In the genomic region with DNA sequence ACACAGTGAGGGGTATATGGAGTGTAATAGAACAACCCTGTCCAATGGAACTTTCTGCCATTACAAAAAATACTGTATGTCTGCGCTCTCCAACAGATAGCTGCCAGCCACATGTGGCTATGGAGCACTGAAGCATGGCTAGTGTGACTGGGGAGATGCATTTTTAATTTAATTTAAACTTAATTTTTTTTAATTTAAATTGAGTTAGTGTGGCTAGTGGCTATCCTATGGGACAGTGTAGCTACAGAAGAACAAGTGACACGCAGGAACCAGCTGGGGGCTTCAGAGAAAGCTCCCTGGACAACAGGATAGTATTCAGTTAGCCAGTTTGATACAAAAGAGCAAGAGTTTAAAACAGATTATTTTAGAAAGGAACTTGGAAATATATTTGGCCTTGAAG, we compare ENCODE assay signal across 30 cellular contexts.
DNase-seq lines count a peak whose midpoint lies in the region; ATAC-seq and TF ChIP-seq lines count a peak whose summit lies in the region.
"Had no signal": no experiment of that assay in that cellular context is flagged by ENCODE, and none has a peak within 500 bp of the region (broad histone marks: within the 10 kb centered on the region; RNA-seq: fewer than 3 reads in every experiment).

No MANE protein-coding gene starts in this region.

- peaks cover 0 to 11% of the 10 kb centered on the region in 2 experiments; a peak in 2 of 4 replicates for H3K4me1 ChIP-seq in SK-N-SH (ENCODE audit: control insufficient read depth in 1 of 2, insufficient read depth in 2 of 2, low read depth in 1 of 2, low read length in 1 of 2)
- H3K4me1 ChIP-seq in BE2C = peaks cover 27% of the 10 kb centered on the region
- H3K4me1 ChIP-seq: Caco-2 had no signal

- no peak overlapping the region for H2AFZ ChIP-seq in SK-N-SH (ENCODE audit: low read depth)

- peak overlapping the region in 1 of 2 experiments; percentile 61; a peak in 2 of 4 replicates for H3K27ac ChIP-seq in SK-N-SH (ENCODE audit: low read depth in 2 of 2, low read length in 1 of 2)
- H3K27ac ChIP-seq: 22Rv1; A549; BLaER1; BLaER1 treated with 17β-estradiol and CSF1 and Interleukin-3, amounts not matched to agents 10 nM and 100 nM; C4-2B had no signal

- no peaks in the 10 kb centered on the region for H3K79me2 ChIP-seq in SK-N-SH (ENCODE audit: insufficient read depth)

- no peak overlapping the region for H3K4me2 ChIP-seq in SK-N-SH
- H3K4me2 ChIP-seq: A549; BLaER1; BLaER1 treated with 17β-estradiol and CSF1 and Interleukin-3, amounts not matched to agents 10 nM and 100 nM had no signal

- CTCF ChIA-PET in SK-N-SH (lab: Yijun Ruan, JAX) = interaction anchor here (1.0 kb wide), 1 partner anchor 408 kb away, joined by 6 read pairs; the partner anchor contains the start of gene THSD7A

- H3K9me2 ChIP-seq in SK-N-SH = no peaks in the 10 kb centered on the region

- TF ChIP-seq EP300 in SK-N-SH (IDR thresholded peaks at IDR 0.05; ENCODE audit: borderline replicate concordance in 1 of 2, low read depth in 1 of 2, low read length in 1 of 2) = peak in 1 of 2 experiments; percentile 25; a peak in 1 of 4 replicates

- H3K4me3 ChIP-seq in SK-N-SH (ENCODE audit: low read depth in 2 of 2, low read length in 1 of 2) (no peak overlapping the region), BE2C (ENCODE audit: low read depth, low read length) (no peak overlapping the region)
- H3K4me3 ChIP-seq: A549; BLaER1; BLaER1 treated with 17β-estradiol and CSF1 and Interleukin-3, amounts not matched to agents 10 nM and 100 nM had no signal

- H3K9me3 ChIP-seq in SK-N-SH (no peaks in the 10 kb centered on the region), BE2C (no peaks in the 10 kb centered on the region)

- DNase-seq in SK-N-SH (peak; percentile 26), BE2C (peak; percentile 63), SK-N-DZ (ENCODE audit: low spot score) (peak; percentile 76), OCI-M1 (lab: John Stamatoyannopoulos, UW) (no peak)
- DNase-seq: 8988T; ACHN; AML-193; C1 segment of cervical spinal cord; Caco-2; Calu3; CD4-positive, alpha-beta memory T cell; CD4-positive, alpha-beta T cell; CD4-positive, CD25-positive, alpha-beta regulatory T cell; CD8-positive, alpha-beta memory T cell; CD8-positive, alpha-beta T cell; COR-L47; DMS 273 treated with DMSO at 0.1 percent for 48 hours; DMS153; DMS53; DMS79; DMS79 treated with DMSO at 0.1 percent for 48 hours; DND-41; EL had no signal

- H3K36me3 ChIP-seq in SK-N-SH (replicated peaks in 1 of 2; ENCODE audit: control insufficient read depth in 1 of 2, insufficient read depth in 2 of 2, low read length in 1 of 2) (peaks cover 0 to 18% of the 10 kb centered on the region in 2 experiments), BE2C (peaks cover 12% of the 10 kb centered on the region)

- H3K27me3 ChIP-seq in SK-N-SH (ENCODE audit: insufficient read depth) (no peaks in the 10 kb centered on the region), BE2C (no peaks in the 10 kb centered on the region)
- H3K27me3 ChIP-seq: BLaER1; BLaER1 treated with 17β-estradiol and CSF1 and Interleukin-3, amounts not matched to agents 10 nM and 100 nM had no signal

- no peaks in the 10 kb centered on the region for H3F3A ChIP-seq in SK-N-SH (replicated peaks; ENCODE audit: insufficient read depth)

- no peaks in the 10 kb centered on the region for H4K20me1 ChIP-seq in SK-N-SH (ENCODE audit: insufficient read depth)
- H4K20me1 ChIP-seq: BLaER1; BLaER1 treated with 17β-estradiol and CSF1 and Interleukin-3, amounts not matched to agents 10 nM and 100 nM had no signal

- WGBS in SK-N-SH (ENCODE audit: low lambda C conversion rate) = 45% methylated on average over 2 of the region's 2 CpGs

- no peak for ATAC-seq in SK-N-SH treated with all-trans-retinoic acid at 6 μM for 48 hours
- ATAC-seq in HG02588 (IDR thresholded peaks at IDR 0.05; ENCODE audit: unreplicated experiment) = no peak
- ATAC-seq: A549; CD8-positive, alpha-beta T cell had no signal

- POLR2A ChIA-PET in SK-N-SH (lab: Yijun Ruan, JAX) = no interaction called here

- no peak for TF ChIP-seq RAD21 in SK-N-SH (IDR thresholded peaks at IDR 0.05; ENCODE audit: low read length)

- H3K9ac ChIP-seq in SK-N-SH = no peak overlapping the region
- H3K9ac ChIP-seq: BLaER1; BLaER1 treated with 17β-estradiol and CSF1 and Interleukin-3, amounts not matched to agents 10 nM and 100 nM had no signal

- TF ChIP-seq CTCF in SK-N-SH (IDR thresholded peaks at IDR 0.05) (no peak), BE2C (IDR thresholded peaks at IDR 0.05; ENCODE audit: low read depth, low read length) (no peak)

TF ChIP-seq in SK-N-SH, 30 proteins besides CTCF, POLR2A, EP300 and RAD21:
- no peak for TF ChIP-seq YY1 (IDR thresholded peaks at IDR 0.05; ENCODE audit: low read depth)
- no peak for TF ChIP-seq SMC3 (IDR thresholded peaks at IDR 0.05; ENCODE audit: low read depth, low read length)
- TF ChIP-seq MEF2A (IDR thresholded peaks at IDR 0.05; ENCODE audit: borderline replicate concordance, low read depth) = no peak
- no peak for TF ChIP-seq EZH2phosphoT487 (IDR thresholded peaks at IDR 0.05; ENCODE audit: borderline replicate concordance, low read depth)
- TF ChIP-seq RFX5 (IDR thresholded peaks at IDR 0.05; ENCODE audit: low read length) = no peak
- TF ChIP-seq NFIC (IDR thresholded peaks at IDR 0.05; ENCODE audit: borderline replicate concordance) = no peak
- no peak for TF ChIP-seq FOXM1 (IDR thresholded peaks at IDR 0.05; ENCODE audit: low read depth)
- TF ChIP-seq PBX3 (IDR thresholded peaks at IDR 0.05) = no peak
- TF ChIP-seq USF1 (IDR thresholded peaks at IDR 0.05; ENCODE audit: borderline replicate concordance, low read depth) = no peak
- TF ChIP-seq CHD2 (IDR thresholded peaks at IDR 0.05; ENCODE audit: low read length, partially characterized antibody) = no peak
- TF ChIP-seq RXRA (IDR thresholded peaks at IDR 0.05; ENCODE audit: borderline replicate concordance, low read depth) = no peak
- no peak for TF ChIP-seq GABPA (IDR thresholded peaks at IDR 0.05; ENCODE audit: low read depth)
- TF ChIP-seq RCOR1 (IDR thresholded peaks at IDR 0.05; ENCODE audit: low read length) = no peak
- TF ChIP-seq GATA2 (CRISPR knock-in tag; IDR thresholded peaks at IDR 0.05) = no peak

TF ChIP-seq in SK-N-SH treated with all-trans-retinoic acid at 6 μM for 48 hours, 23 proteins besides CTCF, POLR2A, EP300 and RAD21 (continues in another document):
- TF ChIP-seq PATZ1 (CRISPR knock-in tag; IDR thresholded peaks at IDR 0.05; ENCODE audit: borderline replicate concordance) = no peak
- TF ChIP-seq, protein P1, sequence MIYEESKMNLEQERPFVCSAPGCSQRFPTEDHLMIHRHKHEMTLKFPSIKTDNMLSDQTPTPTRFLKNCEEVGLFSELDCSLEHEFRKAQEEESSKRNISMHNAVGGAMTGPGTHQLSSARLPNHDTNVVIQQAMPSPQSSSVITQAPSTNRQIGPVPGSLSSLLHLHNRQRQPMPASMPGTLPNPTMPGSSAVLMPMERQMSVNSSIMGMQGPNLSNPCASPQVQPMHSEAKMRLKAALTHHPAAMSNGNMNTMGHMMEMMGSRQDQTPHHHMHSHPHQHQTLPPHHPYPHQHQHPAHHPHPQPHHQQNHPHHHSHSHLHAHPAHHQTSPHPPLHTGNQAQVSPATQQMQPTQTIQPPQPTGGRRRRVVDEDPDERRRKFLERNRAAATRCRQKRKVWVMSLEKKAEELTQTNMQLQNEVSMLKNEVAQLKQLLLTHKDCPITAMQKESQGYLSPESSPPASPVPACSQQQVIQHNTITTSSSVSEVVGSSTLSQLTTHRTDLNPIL (CRISPR knock-in tag; IDR thresholded peaks at IDR 0.05; ENCODE audit: low read depth) = no peak
- TF ChIP-seq ARNTL (CRISPR knock-in tag; IDR thresholded peaks at IDR 0.05; ENCODE audit: borderline replicate concordance, low read depth) = no peak
- TF ChIP-seq ZNF8 (CRISPR knock-in tag; IDR thresholded peaks at IDR 0.05) = no peak
- TF ChIP-seq, protein P2, sequence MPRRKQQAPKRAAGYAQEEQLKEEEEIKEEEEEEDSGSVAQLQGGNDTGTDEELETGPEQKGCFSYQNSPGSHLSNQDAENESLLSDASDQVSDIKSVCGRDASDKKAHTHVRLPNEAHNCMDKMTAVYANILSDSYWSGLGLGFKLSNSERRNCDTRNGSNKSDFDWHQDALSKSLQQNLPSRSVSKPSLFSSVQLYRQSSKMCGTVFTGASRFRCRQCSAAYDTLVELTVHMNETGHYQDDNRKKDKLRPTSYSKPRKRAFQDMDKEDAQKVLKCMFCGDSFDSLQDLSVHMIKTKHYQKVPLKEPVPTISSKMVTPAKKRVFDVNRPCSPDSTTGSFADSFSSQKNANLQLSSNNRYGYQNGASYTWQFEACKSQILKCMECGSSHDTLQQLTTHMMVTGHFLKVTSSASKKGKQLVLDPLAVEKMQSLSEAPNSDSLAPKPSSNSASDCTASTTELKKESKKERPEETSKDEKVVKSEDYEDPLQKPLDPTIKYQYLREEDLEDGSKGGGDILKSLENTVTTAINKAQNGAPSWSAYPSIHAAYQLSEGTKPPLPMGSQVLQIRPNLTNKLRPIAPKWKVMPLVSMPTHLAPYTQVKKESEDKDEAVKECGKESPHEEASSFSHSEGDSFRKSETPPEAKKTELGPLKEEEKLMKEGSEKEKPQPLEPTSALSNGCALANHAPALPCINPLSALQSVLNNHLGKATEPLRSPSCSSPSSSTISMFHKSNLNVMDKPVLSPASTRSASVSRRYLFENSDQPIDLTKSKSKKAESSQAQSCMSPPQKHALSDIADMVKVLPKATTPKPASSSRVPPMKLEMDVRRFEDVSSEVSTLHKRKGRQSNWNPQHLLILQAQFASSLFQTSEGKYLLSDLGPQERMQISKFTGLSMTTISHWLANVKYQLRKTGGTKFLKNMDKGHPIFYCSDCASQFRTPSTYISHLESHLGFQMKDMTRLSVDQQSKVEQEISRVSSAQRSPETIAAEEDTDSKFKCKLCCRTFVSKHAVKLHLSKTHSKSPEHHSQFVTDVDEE (CRISPR knock-in tag; IDR thresholded peaks at IDR 0.05) = no peak
- no peak for TF ChIP-seq ZC3H10 (CRISPR knock-in tag; IDR thresholded peaks at IDR 0.05)
- no peak for TF ChIP-seq SNAI2 (CRISPR knock-in tag; IDR thresholded peaks at IDR 0.05)
- no peak for TF ChIP-seq CSDC2 (CRISPR knock-in tag; IDR thresholded peaks at IDR 0.05)
